Comparison of ENCODE assay signal across 8 cellular contexts in the genomic region with DNA sequence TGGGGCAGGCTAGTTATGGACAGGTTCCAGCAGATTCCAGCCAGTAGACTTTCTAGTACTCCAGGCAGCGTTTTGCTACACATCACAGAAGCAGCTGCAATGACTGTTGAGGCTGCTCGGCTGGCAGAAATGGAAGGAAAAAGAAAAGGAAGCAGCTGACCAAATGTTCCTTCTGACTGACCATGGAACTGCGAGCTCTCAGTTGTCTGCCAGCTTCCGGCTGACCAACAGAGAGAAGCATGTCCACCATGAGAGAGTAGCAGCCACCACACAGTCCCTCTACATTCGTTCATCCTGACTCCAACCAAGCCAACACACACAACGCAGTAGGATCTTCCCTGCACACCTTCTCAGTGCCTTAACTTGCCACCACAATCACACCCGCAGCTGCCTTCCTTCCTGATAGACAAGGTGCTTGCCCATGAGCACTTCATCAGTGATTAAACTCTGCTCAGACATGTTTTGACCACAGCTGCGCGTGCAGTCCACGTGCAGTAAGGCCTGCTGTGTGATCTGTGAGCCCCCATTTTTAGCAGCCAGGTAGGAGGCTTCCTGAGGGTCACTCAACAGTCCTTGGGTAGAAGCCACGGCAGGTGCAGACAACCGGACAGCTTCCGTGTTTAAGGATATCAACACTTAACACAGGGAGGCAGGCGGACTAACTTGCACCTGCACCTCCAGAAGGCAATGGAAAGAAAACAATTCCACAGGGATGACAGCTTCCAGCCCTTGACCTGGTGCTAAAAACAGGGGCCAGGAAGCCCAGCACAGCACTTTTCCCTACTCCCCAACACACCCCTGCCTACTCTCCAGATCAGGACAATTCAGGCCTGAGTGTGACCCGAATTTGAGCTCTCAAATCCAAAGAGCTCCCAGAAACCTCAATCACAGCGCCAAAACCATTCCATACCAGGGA. TPM values are rescaled to one million over a fixed set of nuclear protein-coding genes. Genes with fewer than 3 reads are reported as not detected.
A peak's percentile ranks its signal among the peaks of the same experiment; 100 is the strongest.
DNase-seq lines count a peak whose midpoint lies in the region; ATAC-seq and TF ChIP-seq lines count a peak whose summit lies in the region.

No MANE protein-coding gene starts in this region.

- H3K36me3 Mint-ChIP-seq in CD4-positive, alpha-beta T cell (ENCODE audit: low read depth), result peaks cover 36% of the 10 kb centered on the region

- no peaks in the 10 kb centered on the region for H3K27me3 Mint-ChIP-seq in CD4-positive, alpha-beta T cell

- H3K27me3 ChIP-seq in CD4-positive, alpha-beta T cell (ENCODE audit: control insufficient read depth, insufficient read depth, low read length), result no peaks in the 10 kb centered on the region
- H3K27me3 ChIP-seq in GM23248 (replicated peaks; ENCODE audit: insufficient read depth), result no peaks in the 10 kb centered on the region
- no peaks in the 10 kb centered on the region for H3K27me3 ChIP-seq in right cardiac atrium (ENCODE audit: control insufficient read depth, insufficient read depth)

- CTCF ChIA-PET in CD4-positive, alpha-beta T cell (lab: Charles Lee), result no interaction called here
- CTCF ChIA-PET in OCI-LY7 (lab: Charles Lee; ENCODE audit: unreplicated experiment), result interaction anchor here (0.7 kb wide), 1 partner anchor 212 kb away, joined by 3 read pairs; no protein-coding TSS in a partner anchor

- peaks cover 48% of the 10 kb centered on the region for H3K79me2 ChIP-seq in GM23248 (ENCODE audit: insufficient read depth)
- peaks cover 52% of the 10 kb centered on the region for H3K79me2 ChIP-seq in OCI-LY7 (ENCODE audit: insufficient read depth, low read depth, low read length)

- H3K27ac ChIP-seq in CD4-positive, alpha-beta T cell (ENCODE audit: low read depth, low read length), result peak overlapping the region; percentile 21
- H3K27ac ChIP-seq in GM23248, result no peak overlapping the region
- H3K27ac ChIP-seq in OCI-LY7 (ENCODE audit: low read depth, low read length, poor library complexity, severe bottlenecking), result peak overlapping the region; percentile 27
- peak overlapping the region; percentile 55 for H3K27ac ChIP-seq in right cardiac atrium (ENCODE audit: low read length)

- no peak for TF ChIP-seq CTCF in CD4-positive, alpha-beta T cell (IDR thresholded peaks at IDR 0.05)
- TF ChIP-seq CTCF in OCI-LY7 (conservative IDR thresholded peaks at IDR 0.05; ENCODE audit: low read length), result no peak

- H4K20me1 ChIP-seq in GM23248 (ENCODE audit: insufficient read depth) (no peaks in the 10 kb centered on the region), OCI-LY7 (ENCODE audit: insufficient read depth, low read length) (peaks cover 21% of the 10 kb centered on the region; the same call in 1 of the 2 replicates)

- no peak for DNase-seq in CD4-positive, alpha-beta T cell
- DNase-seq in GM23248, result peak; percentile 23
- DNase-seq in OCI-LY7 (ENCODE audit: low spot score), result peak; percentile 54
- DNase-seq in amniotic epithelial cell (ENCODE audit: low read depth), result peak; percentile 42
- peak in 1 of 3 donors; percentile 53 for DNase-seq in right cardiac atrium
- peak; percentile 17 for DNase-seq in putamen (ENCODE audit: low spot score)
- DNase-seq in OCI-M2 (lab: John Stamatoyannopoulos, UW; ENCODE audit: unreplicated experiment), result no peak

- 0 out of 2 replicates have a peak, but pooled peaks cover 16% of the 10 kb centered on the region for H3F3A ChIP-seq in GM23248 (ENCODE audit: insufficient read depth)

- in situ Hi-C loops in GM23248 (cut with MboI), result no loop called here

- H3K36me3 ChIP-seq in GM23248 (ENCODE audit: low read depth) (no peaks in the 10 kb centered on the region), OCI-LY7 (ENCODE audit: insufficient read depth, low read length) (peaks cover 22% of the 10 kb centered on the region)

- BruUV-seq in OCI-LY7 (replicated peaks; lab: Mats Ljungman, UMichigan), result no TSS peak

- H3K9me3 ChIP-seq in CD4-positive, alpha-beta T cell (ENCODE audit: control insufficient read depth, low read length), result no peaks in the 10 kb centered on the region
- H3K9me3 ChIP-seq in GM23248 (ENCODE audit: low read depth), result no peaks in the 10 kb centered on the region
- H3K9me3 ChIP-seq in OCI-LY7 (ENCODE audit: low read length), result no peaks in the 10 kb centered on the region
- no peaks in the 10 kb centered on the region for H3K9me3 ChIP-seq in right cardiac atrium (ENCODE audit: control insufficient read depth, low read length)

- POLR2A ChIA-PET in CD4-positive, alpha-beta T cell (lab: Charles Lee), result interaction anchor here (0.8 to 3.3 kb wide), 5 partner anchors 10 to 218 kb away, joined by 3 to 23 read pairs (median 3); partner anchors contain the start of gene C2orf49
- POLR2A ChIA-PET in OCI-LY7 (lab: Charles Lee), result interaction anchor here (0.7 to 1.4 kb wide), 3 partner anchors 9 to 353 kb away, joined by 3 to 6 read pairs (median 3); no protein-coding TSS in a partner anchor

- H3K4me2 ChIP-seq in GM23248 (ENCODE audit: unreplicated experiment), result peak overlapping the region; percentile 87
- H3K4me2 ChIP-seq in OCI-LY7 (ENCODE audit: low read length), result peak overlapping the region; percentile 72

- H3K27ac Mint-ChIP-seq in CD4-positive, alpha-beta T cell, result peak overlapping the region; percentile 90

- peak overlapping the region; percentile 90 for H2AFZ ChIP-seq in GM23248
- peak overlapping the region; percentile 75; the same call in 1 of the 2 replicates for H2AFZ ChIP-seq in OCI-LY7 (ENCODE audit: low read length)

- intact Hi-C loops in CD4-positive, alpha-beta T cell (cut with DNase I, micrococcal nuclease), result loop anchor here in 1 of 2 experiments (10.0 kb wide), 1 partner anchor 866 kb away; the partner anchor contains the start of gene UXS1
- intact Hi-C loops in OCI-LY7 (cut with micrococcal nuclease; ENCODE audit: unreplicated experiment), result no loop called here
- intact Hi-C loops in right cardiac atrium (cut with DNase I), result no loop called here

- H3K9ac ChIP-seq in GM23248, result peak overlapping the region; percentile 79

- H3K9me2 ChIP-seq in GM23248 (ENCODE audit: insufficient read depth), result no peaks in the 10 kb centered on the region
- no peaks in the 10 kb centered on the region for H3K9me2 ChIP-seq in OCI-LY7 (ENCODE audit: insufficient read depth, low read length)

- H3K9me3 Mint-ChIP-seq in CD4-positive, alpha-beta T cell, result no peaks in the 10 kb centered on the region

- H3K4me1 ChIP-seq in GM23248 (ENCODE audit: insufficient read depth), result peaks cover 33% of the 10 kb centered on the region
- peaks cover 18% of the 10 kb centered on the region for H3K4me1 ChIP-seq in OCI-LY7 (ENCODE audit: insufficient read depth, low read length, poor library complexity, severe bottlenecking)
- no peaks in the 10 kb centered on the region for H3K4me1 ChIP-seq in right cardiac atrium (ENCODE audit: control insufficient read depth, insufficient read depth, low read length)

- H3K4me3 Mint-ChIP-seq in CD4-positive, alpha-beta T cell, result peak overlapping the region; percentile 91

- H3K4me3 ChIP-seq in GM23248 (peak overlapping the region; percentile 80), OCI-LY7 (ENCODE audit: low read depth, low read length, poor library complexity, severe bottlenecking) (peak overlapping the region; percentile 83), right cardiac atrium (ENCODE audit: low read length) (peak overlapping the region; percentile 92)

- ATAC-seq in CD4-positive, alpha-beta T cell (ENCODE audit: poor library complexity), result no peak
- peak; percentile 9 to 34 for ATAC-seq in right cardiac atrium
- no peak for ATAC-seq in GM21717 (IDR thresholded peaks at IDR 0.05; ENCODE audit: unreplicated experiment)

- 62% methylated on average over 16 of the region's 16 CpGs for WGBS in GM23248 (ENCODE audit: low coverage in 1 of 2, low lambda C conversion rate in 2 of 2, missing lambda C conversion rate in 2 of 2), 2 experiments
- WGBS in right cardiac atrium, result 23% methylated on average over 16 of the region's 16 CpGs

- peaks cover 58% of the 10 kb centered on the region for H3K4me1 Mint-ChIP-seq in CD4-positive, alpha-beta T cell (ENCODE audit: low read depth)

RNA-seq across cellular contexts. Expression of gene TGFBRAP1, which starts 1.0 kb away (rescaled TPM):
- 10 to 100 TPM; 14.9 to 16.6 TPM for total RNA-seq in CD4-positive, alpha-beta T cell
- total RNA-seq in GM23248 (2014; rRNA removed; shearing (Covaris generic)), result 9.0 and 11.3 TPM in 2 replicates
- polyA plus RNA-seq in GM23248 (2016; fragmentation: Nextera tagmentation; extraction: Ambion mirVana) (8.3 and 8.5 TPM in 2 replicates), right cardiac atrium (3.6 TPM)
- 17.6 and 24.6 TPM in 2 replicates for total RNA-seq in OCI-LY7 (2014; rRNA removed; shearing (Covaris generic))
- total RNA-seq in OCI-LY7 (2022) (20.5 and 22.2 TPM in 2 replicates), right cardiac atrium (10 to 100 TPM in 3 of 4 donors, 1 to 10 TPM in 1; 9.9 to 12.5 (median 11.8) TPM)

RNA-seq across cellular contexts. Expression of gene C2orf49, which starts 8.8 kb away (rescaled TPM):
- total RNA-seq in CD4-positive, alpha-beta T cell, result 10 to 100 TPM; 28.8 to 29.4 TPM
- 9.0 and 17.6 TPM in 2 replicates for total RNA-seq in GM23248 (2014; rRNA removed; shearing (Covaris generic))
- polyA plus RNA-seq in GM23248 (2016; fragmentation: Nextera tagmentation; extraction: Ambion mirVana), result 11.4 and 13.6 TPM in 2 replicates
- total RNA-seq in OCI-LY7 (2014; rRNA removed; shearing (Covaris generic)), result 11.8 and 13.1 TPM in 2 replicates
- 17.0 and 18.3 TPM in 2 replicates for total RNA-seq in OCI-LY7 (2022)
- 10 to 100 TPM; 13.2 to 20.3 (median 17.0) TPM for total RNA-seq in right cardiac atrium
- 15.8 TPM for polyA plus RNA-seq in right cardiac atrium

Comparison
In these comparisons a context has a peak if more than half of its experiments do, and no peak if none do; other contexts are left out.
1. ATAC-seq: peak in right cardiac atrium (2 of 2); none in CD4-positive, alpha-beta T cell (single experiment) and GM21717 (single experiment).
2. DNase-seq: peak in GM23248 (single experiment), OCI-LY7 (single experiment), amniotic epithelial cell (single experiment) and putamen (single experiment); none in CD4-positive, alpha-beta T cell (0 of 10) and OCI-M2 (single experiment).
3. Peak in every context shown above with its lines, with median percentiles within 50 percentile points of each other: H3K4me3 ChIP-seq.